8 cellular contexts compared by ENCODE assay signal in the genomic region with DNA sequence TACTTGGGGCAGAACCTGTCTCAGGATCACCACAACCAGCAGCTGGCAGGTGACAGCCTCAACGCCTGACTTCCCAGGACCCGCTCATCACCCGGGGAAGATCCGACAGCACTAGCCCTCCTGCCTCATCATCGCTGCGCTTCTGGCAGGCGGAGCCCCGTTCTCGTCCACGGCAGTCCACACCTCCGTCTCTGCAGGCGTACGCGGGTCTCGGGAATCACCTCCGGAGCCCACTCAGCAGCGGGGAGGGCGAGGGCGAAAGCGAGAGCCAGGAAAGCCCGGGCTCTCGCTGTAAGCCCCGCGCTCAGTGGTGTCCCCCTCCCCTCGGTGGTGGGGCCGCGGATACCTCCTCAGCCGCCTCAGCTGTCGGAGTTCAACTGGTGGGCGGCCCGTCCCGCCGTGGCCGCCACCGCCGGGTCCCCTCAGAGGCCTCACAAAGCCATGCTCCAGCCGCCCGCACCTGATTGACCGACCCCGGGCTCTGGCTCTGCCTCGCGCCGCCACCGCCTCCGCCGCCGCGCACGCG. TPM values are rescaled to one million over a fixed set of nuclear protein-coding genes. Genes with fewer than 3 reads are reported as not detected.
A peak's percentile ranks its signal among the peaks of the same experiment; 100 is the strongest.
DNase-seq lines count a peak whose midpoint lies in the region; ATAC-seq lines count a peak whose summit lies in the region.

No MANE protein-coding gene starts in this region.

- H3K27ac ChIP-seq in angular gyrus (ENCODE audit: low read depth, low read length): peak overlapping the region; percentile 40

- no peak overlapping the region for H3K27ac Mint-ChIP-seq in immature natural killer cell

- peak; percentile 37 for ATAC-seq in HG02610 (IDR thresholded peaks at IDR 0.05; ENCODE audit: unreplicated experiment)

- peaks cover 2 to 9% (median 2%) of the 10 kb centered on the region in 3 donors for H3K27me3 Mint-ChIP-seq in immature natural killer cell (ENCODE audit: low read depth in 3 of 3)

- peaks cover 0 to 7% (median 0%) of the 10 kb centered on the region in 6 donors for H3K9me3 Mint-ChIP-seq in immature natural killer cell

- DNase-seq in DMS 273 (lab: John Stamatoyannopoulos, UW; ENCODE audit: unreplicated experiment): peak; percentile 58
- DNase-seq in DMS 273 treated with DMSO at 0.1 percent for 48 hours (lab: John Stamatoyannopoulos, UW): no peak
- peak; percentile 63 for DNase-seq in NCI-H526 treated with DMSO at 0.1 percent for 48 hours (lab: John Stamatoyannopoulos, UW)
- DNase-seq in immature natural killer cell: no peak
- DNase-seq in stimulated activated CD4-positive, alpha-beta T cell treated with anti-CD3 and anti-CD28 coated beads, TNF-alpha, amount 100 ng/mL, for 24 hours (ENCODE audit: low read depth in 3 of 3): peak in 2 of 3 experiments; percentile 11 to 30
- no peak for DNase-seq in T1000 (lab: John Stamatoyannopoulos, UW)

- peak overlapping the region; percentile 63 to 79 (median 71) for H3K4me3 Mint-ChIP-seq in immature natural killer cell

- H3K4me1 Mint-ChIP-seq in immature natural killer cell: peaks cover 0 to 8% of the 10 kb centered on the region in 2 donors

- no peaks in the 10 kb centered on the region for H3K36me3 Mint-ChIP-seq in immature natural killer cell

RNA-seq across cellular contexts. Expression of a gene that starts 0.5 kb away (rescaled TPM):
- polyA plus RNA-seq in immature natural killer cell: under 1 TPM in 2 of 3 donors, not detected in 1; 0.34 to 0.78 TPM

Comparison
In these comparisons a context has a peak if more than half of its experiments do, and no peak if none do; other contexts are left out.
1. DNase-seq: peak in DMS 273 (single experiment), NCI-H526 treated with DMSO at 0.1 percent for 48 hours (single experiment) and stimulated activated CD4-positive, alpha-beta T cell treated with anti-CD3 and anti-CD28 coated beads, TNF-alpha, amount 100 ng/mL, for 24 hours (2 of 3); none in DMS 273 treated with DMSO at 0.1 percent for 48 hours (single experiment), immature natural killer cell (0 of 3) and T1000 (single experiment).